ENCODE assay signal across 11 cellular contexts in the genomic region with DNA sequence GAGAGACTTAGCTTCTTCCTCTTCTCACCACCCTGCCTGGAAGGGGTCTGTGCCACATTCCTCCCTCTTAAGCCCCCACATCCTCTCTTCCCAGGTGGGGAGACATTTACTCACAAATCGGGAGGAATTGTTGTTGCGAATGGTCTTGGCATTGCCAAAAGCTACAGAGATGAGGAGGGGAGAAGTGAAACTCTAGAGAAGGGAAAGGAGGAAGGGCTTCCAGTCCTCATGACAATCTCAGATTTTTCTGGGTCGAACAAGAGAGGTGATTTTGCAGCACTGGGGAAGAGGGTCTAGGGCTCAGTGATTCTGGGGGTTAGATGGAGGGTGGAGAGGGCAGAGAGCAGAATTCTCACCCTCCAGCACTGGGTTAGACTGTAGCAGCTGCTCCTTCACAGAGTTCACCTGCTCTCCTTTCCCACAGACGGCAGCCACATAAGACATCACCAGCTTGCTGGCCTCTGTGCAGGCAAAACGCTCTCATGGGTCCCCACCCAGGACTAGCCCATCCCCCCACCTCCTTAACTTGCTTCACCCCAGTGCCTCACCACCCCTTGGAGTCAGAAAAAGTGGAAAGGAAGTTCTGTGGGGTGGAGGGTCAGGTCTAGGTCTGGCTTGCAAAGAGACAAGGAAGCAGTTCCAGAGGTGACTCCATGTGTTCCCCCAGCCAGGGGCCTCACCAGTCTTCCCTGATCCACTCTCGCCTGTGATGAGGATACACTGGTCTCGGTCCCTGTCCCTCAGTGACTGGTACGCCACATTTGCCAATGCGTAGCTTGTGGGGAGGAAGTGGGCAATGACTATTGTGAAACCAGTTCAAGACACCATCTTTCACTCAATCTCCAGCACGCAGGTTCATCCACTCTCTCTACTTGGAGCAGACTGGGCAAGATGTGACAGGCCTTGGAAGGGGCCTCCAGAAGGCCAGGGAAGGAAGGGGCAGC. TPM values are rescaled to one million over a fixed set of nuclear protein-coding genes. Genes with fewer than 3 reads are reported as not detected.
DNase-seq lines count a peak whose midpoint lies in the region; ATAC-seq and TF ChIP-seq lines count a peak whose summit lies in the region.
"Had no signal": no experiment of that assay in that cellular context is flagged by ENCODE, and none has a peak within 500 bp of the region (broad histone marks: within the 10 kb centered on the region; RNA-seq: fewer than 3 reads in every experiment).

No MANE protein-coding gene starts in this region.

- CTCF ChIA-PET in WTC11 (lab: Charles Lee), result interaction anchor here (0.9 to 2.5 kb wide), 7 partner anchors 16 to 77 kb away, joined by 3 to 7 read pairs (median 5); a partner anchor contains a TSS

- H3K27ac ChIP-seq in BLaER1 treated with 17β-estradiol and CSF1 and Interleukin-3, amounts not matched to agents 10 nM and 100 nM, result peak overlapping the region in 10 of 11 experiments; percentile 15 to 81 (median 54); a peak in 17 of 22 replicates
- H3K27ac ChIP-seq in osteoblast (ENCODE audit: low read depth, low read length), result no peak overlapping the region
- H3K27ac ChIP-seq: VCaP had no signal

- TF ChIP-seq CTCF in WTC11 (IDR thresholded peaks at IDR 0.05) (no peak), mesothelial cell of epicardium (IDR thresholded peaks at IDR 0.05; ENCODE audit: unreplicated experiment) (no peak), osteoblast (IDR thresholded peaks at IDR 0.05; ENCODE audit: extremely low read depth, low read depth, low read length) (no peak)

- DNase-seq in activated T-cell treated with anti-CD3 and anti-CD28 coated beads for 48 hours (ENCODE audit: low read depth) (peak; percentile 56), naive B cell (no peak), WTC11 (ENCODE audit: low spot score) (no peak), mesothelial cell of epicardium (ENCODE audit: low spot score in 2 of 2, unreplicated experiment in 2 of 2) (no peak), amniotic stem cell (lab: John Stamatoyannopoulos, UW) (no peak), osteoblast (ENCODE audit: insufficient read length, low spot score, missing footprints) (no peak)
- DNase-seq: NCI-H526 had no signal

- H3K4me1 Mint-ChIP-seq in IgD-negative memory B cell (peaks cover 16 to 22% (median 20%) of the 10 kb centered on the region in 3 donors), naive B cell (peaks cover 29 to 32% (median 30%) of the 10 kb centered on the region in 3 donors), WTC11 (no peaks in the 10 kb centered on the region), mesothelial cell of epicardium (no peaks in the 10 kb centered on the region)

- peak overlapping the region; percentile 15 to 95 (median 89); a peak in 20 of 22 replicates for H3K4me2 ChIP-seq in BLaER1 treated with 17β-estradiol and CSF1 and Interleukin-3, amounts not matched to agents 10 nM and 100 nM
- H3K4me2 ChIP-seq in osteoblast (ENCODE audit: insufficient read depth, low read length), result no peak overlapping the region

- H3K9me3 Mint-ChIP-seq in IgD-negative memory B cell (no peaks in the 10 kb centered on the region), naive B cell (no peaks in the 10 kb centered on the region), WTC11 (no peaks in the 10 kb centered on the region), mesothelial cell of epicardium (no peaks in the 10 kb centered on the region)

- ATAC-seq in naive B cell (ENCODE audit: low read depth in 2 of 2) (peak; percentile 71 to 75), WTC11 (no peak)

- peaks cover 4% of the 10 kb centered on the region for H3K27me3 Mint-ChIP-seq in IgD-negative memory B cell
- peaks cover 5 to 17% (median 7%) of the 10 kb centered on the region in 3 donors for H3K27me3 Mint-ChIP-seq in naive B cell
- H3K27me3 Mint-ChIP-seq in WTC11 (ENCODE audit: low read depth), result peaks cover 7% of the 10 kb centered on the region; the same call in 1 of the 2 replicates
- H3K27me3 Mint-ChIP-seq in mesothelial cell of epicardium (ENCODE audit: low read depth), result peaks cover 69% of the 10 kb centered on the region

- POLR2A ChIA-PET in WTC11 (lab: Charles Lee), result no interaction called here

- H3K27ac Mint-ChIP-seq in IgD-negative memory B cell, result peak overlapping the region in 2 of 3 donors; percentile 32 to 55
- H3K27ac Mint-ChIP-seq in naive B cell, result peak overlapping the region; percentile 3 to 90 (median 69)
- H3K27ac Mint-ChIP-seq in WTC11, result no peak overlapping the region
- no peak overlapping the region for H3K27ac Mint-ChIP-seq in mesothelial cell of epicardium

- no peaks in the 10 kb centered on the region; a peak in 1 of 22 replicates for H4K20me1 ChIP-seq in BLaER1 treated with 17β-estradiol and CSF1 and Interleukin-3, amounts not matched to agents 10 nM and 100 nM
- H4K20me1 ChIP-seq in osteoblast (ENCODE audit: insufficient read depth, low read length), result no peaks in the 10 kb centered on the region

- peak overlapping the region in 3 of 10 experiments; percentile 22 to 32 (median 31); a peak in 5 of 20 replicates for H3K4me3 ChIP-seq in BLaER1 treated with 17β-estradiol and CSF1 and Interleukin-3, amounts not matched to agents 10 nM and 100 nM
- H3K4me3 ChIP-seq in osteoblast (ENCODE audit: insufficient read depth, low read length), result no peak overlapping the region

- H3K36me3 Mint-ChIP-seq in IgD-negative memory B cell (no peaks in the 10 kb centered on the region), naive B cell (no peaks in the 10 kb centered on the region), WTC11 (no peaks in the 10 kb centered on the region), mesothelial cell of epicardium (no peaks in the 10 kb centered on the region)

- H3K9me3 ChIP-seq in BLaER1 treated with 17β-estradiol and CSF1 and Interleukin-3, amounts not matched to agents 10 nM and 100 nM (replicated peaks in 1 of 11), result no peaks in the 10 kb centered on the region
- H3K9me3 ChIP-seq in osteoblast (ENCODE audit: low read depth, low read length), result no peaks in the 10 kb centered on the region

- H3K27me3 ChIP-seq in BLaER1 treated with 17β-estradiol and CSF1 and Interleukin-3, amounts not matched to agents 10 nM and 100 nM, result no peaks in the 10 kb centered on the region
- peaks cover 18% of the 10 kb centered on the region for H3K27me3 ChIP-seq in osteoblast (ENCODE audit: insufficient read depth, low read length)

- peaks cover 9 to 57% (median 40%) of the 10 kb centered on the region in 10 experiments; a peak in 18 of 20 replicates for H3K4me1 ChIP-seq in BLaER1 treated with 17β-estradiol and CSF1 and Interleukin-3, amounts not matched to agents 10 nM and 100 nM
- H3K4me1 ChIP-seq in osteoblast (ENCODE audit: insufficient read depth, low read length), result peaks cover 10% of the 10 kb centered on the region

- no peaks in the 10 kb centered on the region for H3K79me2 ChIP-seq in osteoblast (ENCODE audit: insufficient read depth, low read length)

- H2AFZ ChIP-seq in osteoblast (ENCODE audit: low read length), result no peak overlapping the region

- H3K4me3 Mint-ChIP-seq in IgD-negative memory B cell, result peak overlapping the region in 3 of 4 donors; percentile 35 to 85 (median 85)
- H3K4me3 Mint-ChIP-seq in naive B cell, result peak overlapping the region in 7 of 8 donors; percentile 30 to 85 (median 64)
- H3K4me3 Mint-ChIP-seq in WTC11, result no peak overlapping the region
- H3K4me3 Mint-ChIP-seq in mesothelial cell of epicardium, result no peak overlapping the region

- H3K36me3 ChIP-seq in BLaER1 treated with 17β-estradiol and CSF1 and Interleukin-3, amounts not matched to agents 10 nM and 100 nM, result no peaks in the 10 kb centered on the region
- no peaks in the 10 kb centered on the region for H3K36me3 ChIP-seq in osteoblast (ENCODE audit: insufficient read depth, low read length)

- H3K9ac ChIP-seq in BLaER1 treated with 17β-estradiol and CSF1 and Interleukin-3, amounts not matched to agents 10 nM and 100 nM, result peak overlapping the region in 5 of 11 experiments; percentile 32 to 65 (median 41); a peak in 8 of 22 replicates

TF ChIP-seq in WTC11, 78 proteins besides CTCF, POLR2A, EP300 and RAD21 (continues in another document):
- TF ChIP-seq, protein P1, sequence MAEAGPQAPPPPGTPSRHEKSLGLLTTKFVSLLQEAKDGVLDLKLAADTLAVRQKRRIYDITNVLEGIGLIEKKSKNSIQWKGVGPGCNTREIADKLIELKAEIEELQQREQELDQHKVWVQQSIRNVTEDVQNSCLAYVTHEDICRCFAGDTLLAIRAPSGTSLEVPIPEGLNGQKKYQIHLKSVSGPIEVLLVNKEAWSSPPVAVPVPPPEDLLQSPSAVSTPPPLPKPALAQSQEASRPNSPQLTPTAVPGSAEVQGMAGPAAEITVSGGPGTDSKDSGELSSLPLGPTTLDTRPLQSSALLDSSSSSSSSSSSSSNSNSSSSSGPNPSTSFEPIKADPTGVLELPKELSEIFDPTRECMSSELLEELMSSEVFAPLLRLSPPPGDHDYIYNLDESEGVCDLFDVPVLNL (CRISPR knock-in tag; IDR thresholded peaks at IDR 0.05; ENCODE audit: borderline replicate concordance, low read depth), result no peak
- TF ChIP-seq GRHL2 (CRISPR knock-in tag; IDR thresholded peaks at IDR 0.05; ENCODE audit: insufficient replicate concordance, severe bottlenecking) (no peak), JUN (CRISPR knock-in tag; IDR thresholded peaks at IDR 0.05) (no peak), EMX1 (CRISPR knock-in tag; IDR thresholded peaks at IDR 0.05) (no peak)

RNA-seq across cellular contexts. Expression of a gene that starts 2.7 kb away (rescaled TPM):
- polyA plus RNA-seq in IgD-negative memory B cell, result not detected
- not detected for polyA plus RNA-seq in naive B cell (ENCODE audit: low read depth in 6 of 6)
- total RNA-seq in WTC11 (2021), result 0.32 to 0.87 TPM (median 0.71 TPM) in 3 replicates
- total RNA-seq in mesothelial cell of epicardium, result 0.22 to 0.59 TPM (median 0.27 TPM) in 3 replicates
- total RNA-seq in osteoblast, result under 0.01 TPM in 1 of 2 replicates, not detected in the other

RNA-seq across cellular contexts. Expression of a gene that starts 30.9 kb away (rescaled TPM):
- not detected for polyA plus RNA-seq in IgD-negative memory B cell
- not detected for polyA plus RNA-seq in naive B cell (ENCODE audit: low read depth in 6 of 6)
- total RNA-seq in WTC11 (2021), result 4.1 to 6.8 TPM (median 6.1 TPM) in 3 replicates
- 0.31 to 0.47 TPM in 2 of 3 replicates, not detected in the other for total RNA-seq in mesothelial cell of epicardium
- total RNA-seq in osteoblast, result not detected in 2 replicates
- polyA plus RNA-seq: keratinocyte had no signal

RNA-seq across cellular contexts. Expression of a gene that starts 31.4 kb away (rescaled TPM):
- 4.3 TPM for polyA plus RNA-seq in IgD-negative memory B cell
- polyA plus RNA-seq in naive B cell (ENCODE audit: low read depth in 6 of 6), result 1 to 10 TPM; 3.9 to 7.1 (median 5.9) TPM
- total RNA-seq in WTC11 (2021), result 38.3 to 41.9 TPM (median 39.6 TPM) in 3 replicates
- 19.7 to 23.2 TPM (median 21.8 TPM) in 3 replicates for total RNA-seq in mesothelial cell of epicardium
- 6.5 and 7.7 TPM in 2 replicates for total RNA-seq in osteoblast

RNA-seq across cellular contexts. Expression of a gene that starts 40.9 kb away (rescaled TPM):
- polyA plus RNA-seq in IgD-negative memory B cell (3.2 TPM), naive B cell (ENCODE audit: low read depth in 6 of 6) (1 to 10 TPM; 2.0 to 4.8 (median 2.6) TPM)
- total RNA-seq in WTC11 (2021) (20.2 to 23.0 TPM (median 22.5 TPM) in 3 replicates), mesothelial cell of epicardium (19.1 to 19.6 TPM (median 19.2 TPM) in 3 replicates), osteoblast (4.4 and 4.7 TPM in 2 replicates)

RNA-seq across cellular contexts. Expression of a gene that starts 41.7 kb away (rescaled TPM):
- polyA plus RNA-seq in IgD-negative memory B cell (0.81 TPM), naive B cell (ENCODE audit: low read depth in 6 of 6) (1 to 10 TPM in 5 of 6 donors, under 1 TPM in 1; 0.54 to 2.6 (median 1.6) TPM)
- total RNA-seq in WTC11 (2021) (16.5 to 20.5 TPM (median 17.2 TPM) in 3 replicates), mesothelial cell of epicardium (52.7 to 53.7 TPM (median 52.9 TPM) in 3 replicates), osteoblast (53.6 and 70.9 TPM in 2 replicates)

Comparison
In these comparisons a context has a peak if more than half of its experiments do, and no peak if none do; other contexts are left out.
1. H3K27ac Mint-ChIP-seq: peak in IgD-negative memory B cell (2 of 3) and naive B cell (6 of 6); none in WTC11 (single experiment) and mesothelial cell of epicardium (single experiment).
2. H3K4me3 Mint-ChIP-seq: peak in IgD-negative memory B cell (3 of 4) and naive B cell (7 of 8); none in WTC11 (single experiment) and mesothelial cell of epicardium (single experiment).